8 cellular contexts compared by ENCODE assay signal in the genomic region with DNA sequence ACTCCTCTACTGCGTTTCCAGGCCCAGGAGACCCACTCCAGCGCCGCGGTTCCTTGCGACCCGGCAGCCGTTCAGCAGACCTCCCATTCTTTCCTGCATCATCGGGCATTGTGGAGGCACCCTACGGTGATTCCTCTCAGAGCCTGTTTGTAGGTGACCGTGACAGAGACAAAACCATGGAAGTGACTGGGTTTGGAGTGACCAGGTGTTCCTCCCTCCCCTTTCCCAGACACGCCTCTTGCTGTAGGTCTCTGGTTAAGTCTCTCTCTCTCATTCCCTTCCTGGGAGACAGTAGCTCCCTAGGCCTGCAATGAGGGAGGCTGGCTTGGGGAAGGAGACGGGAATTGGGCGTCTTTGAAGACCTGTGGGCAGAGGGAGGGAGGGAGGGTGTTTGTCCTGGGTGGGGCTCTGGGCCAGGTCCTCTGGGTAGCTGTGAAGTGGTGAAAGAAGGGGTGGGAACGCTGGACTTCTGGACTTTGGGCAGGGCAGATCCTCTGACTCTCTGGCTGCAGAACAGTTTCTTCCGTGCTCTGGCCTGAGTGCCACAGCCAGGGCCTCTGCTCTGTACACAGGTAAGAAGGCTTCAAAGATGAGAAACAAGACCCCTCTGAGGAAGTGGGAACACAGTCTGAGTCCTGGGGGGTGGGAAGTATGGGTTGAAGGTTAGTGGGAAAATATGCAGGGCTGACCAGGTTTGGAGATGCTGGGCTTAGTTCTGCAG. TPM values are rescaled to one million over a fixed set of nuclear protein-coding genes. Genes with fewer than 3 reads are reported as not detected.
DNase-seq lines count a peak whose midpoint lies in the region; ATAC-seq and TF ChIP-seq lines count a peak whose summit lies in the region.

No MANE protein-coding gene starts in this region.

- ATAC-seq in CD4-positive, alpha-beta T cell (ENCODE audit: poor library complexity) = no peak

- H3K27ac ChIP-seq in CD4-positive, alpha-beta T cell (ENCODE audit: low read depth, low read length) = peak overlapping the region; percentile 85
- peak overlapping the region; percentile 86 for H3K27ac ChIP-seq in stomach smooth muscle (ENCODE audit: low read length)

- no peaks in the 10 kb centered on the region for H3K27me3 ChIP-seq in CD4-positive, alpha-beta T cell (ENCODE audit: control insufficient read depth, insufficient read depth, low read length)
- H3K27me3 ChIP-seq in stomach smooth muscle (ENCODE audit: control insufficient read depth in 1 of 2, insufficient read depth in 2 of 2, low read length in 2 of 2) = no peaks in the 10 kb centered on the region

- peaks cover 49% of the 10 kb centered on the region for H3K4me1 Mint-ChIP-seq in CD4-positive, alpha-beta T cell (ENCODE audit: low read depth)
- H3K4me1 Mint-ChIP-seq in immature natural killer cell = peaks cover 40 to 46% of the 10 kb centered on the region in 2 donors

- H3K4me3 ChIP-seq in stomach smooth muscle (ENCODE audit: low read length in 2 of 2) = peak overlapping the region; percentile 90 to 99

- no peaks in the 10 kb centered on the region for H3K9me3 Mint-ChIP-seq in CD4-positive, alpha-beta T cell
- H3K9me3 Mint-ChIP-seq in immature natural killer cell = no peaks in the 10 kb centered on the region

- no peaks in the 10 kb centered on the region for H3K9me3 ChIP-seq in CD4-positive, alpha-beta T cell (ENCODE audit: control insufficient read depth, low read length)
- no peaks in the 10 kb centered on the region for H3K9me3 ChIP-seq in stomach smooth muscle (ENCODE audit: control insufficient read depth in 2 of 2, low read length in 2 of 2)

- TF ChIP-seq RAD21 in Ishikawa (IDR thresholded peaks at IDR 0.05; ENCODE audit: low read depth) = no peak

- CTCF ChIA-PET in CD4-positive, alpha-beta T cell (lab: Charles Lee) = interaction anchor here (1.4 kb wide), 1 partner anchor 83 kb away, joined by 4 read pairs; no protein-coding TSS in a partner anchor

- peak overlapping the region; percentile 96 for H3K27ac Mint-ChIP-seq in CD4-positive, alpha-beta T cell
- peak overlapping the region; percentile 98 to 100 (median 99) for H3K27ac Mint-ChIP-seq in immature natural killer cell

- no peak for DNase-seq in CD4-positive, alpha-beta T cell
- DNase-seq in astrocyte of the hippocampus (ENCODE audit: low read depth, low spot score) (peak; percentile 44), immature natural killer cell (no peak), UCSD-AML1 (lab: John Stamatoyannopoulos, UW; ENCODE audit: unreplicated experiment) (no peak)
- no peak for DNase-seq in activated effector memory CD4-positive, alpha-beta T cell treated with Interleukin-2 at 50 U/mL for 16 hours
- no peak for DNase-seq in activated CD8-positive, alpha-beta memory T cell treated with anti-CD3 and anti-CD28 coated beads, Interleukin-2, amount 50 U/mL, for 4 hours

- no peak for TF ChIP-seq CTCF in CD4-positive, alpha-beta T cell (IDR thresholded peaks at IDR 0.05)

- H3K27me3 Mint-ChIP-seq in CD4-positive, alpha-beta T cell = no peaks in the 10 kb centered on the region
- peaks cover 0 to 5% (median 0%) of the 10 kb centered on the region in 3 donors for H3K27me3 Mint-ChIP-seq in immature natural killer cell (ENCODE audit: low read depth in 3 of 3)

- peaks cover 19 to 25% of the 10 kb centered on the region in 2 donors for H3K36me3 ChIP-seq in stomach smooth muscle (ENCODE audit: control insufficient read depth in 2 of 2, insufficient read depth in 2 of 2, low read length in 2 of 2)

- H3K4me1 ChIP-seq in stomach smooth muscle (ENCODE audit: control insufficient read depth, insufficient read depth, low read length) = peaks cover 25% of the 10 kb centered on the region

- peaks cover 63% of the 10 kb centered on the region for H3K36me3 Mint-ChIP-seq in CD4-positive, alpha-beta T cell (ENCODE audit: low read depth)
- peaks cover 4 to 20% (median 19%) of the 10 kb centered on the region in 3 donors for H3K36me3 Mint-ChIP-seq in immature natural killer cell

- peak overlapping the region; percentile 86 to 96 for H3K9ac ChIP-seq in stomach smooth muscle (ENCODE audit: low read length in 2 of 2)

- intact Hi-C loops in CD4-positive, alpha-beta T cell (cut with DNase I, micrococcal nuclease) = no loop called here

- peak overlapping the region; percentile 91 for H3K4me3 Mint-ChIP-seq in CD4-positive, alpha-beta T cell
- peak overlapping the region; percentile 95 to 99 (median 98) for H3K4me3 Mint-ChIP-seq in immature natural killer cell

- POLR2A ChIA-PET in CD4-positive, alpha-beta T cell (lab: Charles Lee) = interaction anchor here (1.0 to 2.2 kb wide), 10 partner anchors 16 to 313 kb away, joined by 3 to 31 read pairs (median 12); partner anchors contain the start of genes CNPY3, KLHDC3, MEA1 and PEX6

- TF ChIP-seq EP300 in Ishikawa (IDR thresholded peaks at IDR 0.05; ENCODE audit: borderline replicate concordance) = no peak

TF ChIP-seq in Ishikawa, 13 proteins besides CTCF, POLR2A, EP300 and RAD21:
- TF ChIP-seq, protein P1, sequence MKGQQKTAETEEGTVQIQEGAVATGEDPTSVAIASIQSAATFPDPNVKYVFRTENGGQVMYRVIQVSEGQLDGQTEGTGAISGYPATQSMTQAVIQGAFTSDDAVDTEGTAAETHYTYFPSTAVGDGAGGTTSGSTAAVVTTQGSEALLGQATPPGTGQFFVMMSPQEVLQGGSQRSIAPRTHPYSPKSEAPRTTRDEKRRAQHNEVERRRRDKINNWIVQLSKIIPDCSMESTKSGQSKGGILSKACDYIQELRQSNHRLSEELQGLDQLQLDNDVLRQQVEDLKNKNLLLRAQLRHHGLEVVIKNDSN (IDR thresholded peaks at IDR 0.05) = 0 out of 2 replicates have a peak, but pooled peaks have one; percentile 15
- no peak for TF ChIP-seq CREB1 (IDR thresholded peaks at IDR 0.05; ENCODE audit: low read depth)

RNA-seq across cellular contexts. Expression of gene KLC4, which starts 0.8 kb away (rescaled TPM):
- 10 to 100 TPM; 39.6 to 40.8 TPM for total RNA-seq in CD4-positive, alpha-beta T cell
- 10 to 100 TPM in 2 of 3 donors, 1 to 10 TPM in 1; 9.1 to 14.4 (median 11.0) TPM for polyA plus RNA-seq in immature natural killer cell

RNA-seq across cellular contexts. Expression of gene MRPL2, which starts 1.0 kb away (rescaled TPM):
- 10 to 100 TPM; 42.8 to 48.0 TPM for total RNA-seq in CD4-positive, alpha-beta T cell
- polyA plus RNA-seq in immature natural killer cell = 10 to 100 TPM; 37.5 to 60.8 (median 54.0) TPM

RNA-seq across cellular contexts. Expression of gene CUL7, which starts 6.5 kb away (rescaled TPM):
- 1 to 10 TPM; 5.9 to 6.9 TPM for total RNA-seq in CD4-positive, alpha-beta T cell
- 1 to 10 TPM in 2 of 3 donors, under 1 TPM in 1; 0.90 to 3.4 (median 1.3) TPM for polyA plus RNA-seq in immature natural killer cell

RNA-seq across cellular contexts. Expression of gene PTK7, which starts 15.9 kb away (rescaled TPM):
- 1 to 10 TPM; 1.2 to 1.6 TPM for total RNA-seq in CD4-positive, alpha-beta T cell
- 1 to 10 TPM in 2 of 3 donors, not detected in 1; 1.1 TPM for polyA plus RNA-seq in immature natural killer cell

RNA-seq across cellular contexts. Expression of gene RRP36, which starts 38.8 kb away (rescaled TPM):
- 10 to 100 TPM; 17.2 to 17.7 TPM for total RNA-seq in CD4-positive, alpha-beta T cell
- polyA plus RNA-seq in immature natural killer cell = 10 to 100 TPM; 56.1 to 81.4 (median 78.9) TPM
